ENCODE assay signal across 1 cellular context in genomic region chr19:2269244-2270156, GRCh38.
TF ChIP-seq lines count a peak whose summit lies in the region.

No MANE protein-coding gene starts in this region.

TF ChIP-seq in HepG2, 621 proteins besides CTCF, POLR2A, EP300 and RAD21 (continued from another document and continues in another):
- TF ChIP-seq, protein P1, sequence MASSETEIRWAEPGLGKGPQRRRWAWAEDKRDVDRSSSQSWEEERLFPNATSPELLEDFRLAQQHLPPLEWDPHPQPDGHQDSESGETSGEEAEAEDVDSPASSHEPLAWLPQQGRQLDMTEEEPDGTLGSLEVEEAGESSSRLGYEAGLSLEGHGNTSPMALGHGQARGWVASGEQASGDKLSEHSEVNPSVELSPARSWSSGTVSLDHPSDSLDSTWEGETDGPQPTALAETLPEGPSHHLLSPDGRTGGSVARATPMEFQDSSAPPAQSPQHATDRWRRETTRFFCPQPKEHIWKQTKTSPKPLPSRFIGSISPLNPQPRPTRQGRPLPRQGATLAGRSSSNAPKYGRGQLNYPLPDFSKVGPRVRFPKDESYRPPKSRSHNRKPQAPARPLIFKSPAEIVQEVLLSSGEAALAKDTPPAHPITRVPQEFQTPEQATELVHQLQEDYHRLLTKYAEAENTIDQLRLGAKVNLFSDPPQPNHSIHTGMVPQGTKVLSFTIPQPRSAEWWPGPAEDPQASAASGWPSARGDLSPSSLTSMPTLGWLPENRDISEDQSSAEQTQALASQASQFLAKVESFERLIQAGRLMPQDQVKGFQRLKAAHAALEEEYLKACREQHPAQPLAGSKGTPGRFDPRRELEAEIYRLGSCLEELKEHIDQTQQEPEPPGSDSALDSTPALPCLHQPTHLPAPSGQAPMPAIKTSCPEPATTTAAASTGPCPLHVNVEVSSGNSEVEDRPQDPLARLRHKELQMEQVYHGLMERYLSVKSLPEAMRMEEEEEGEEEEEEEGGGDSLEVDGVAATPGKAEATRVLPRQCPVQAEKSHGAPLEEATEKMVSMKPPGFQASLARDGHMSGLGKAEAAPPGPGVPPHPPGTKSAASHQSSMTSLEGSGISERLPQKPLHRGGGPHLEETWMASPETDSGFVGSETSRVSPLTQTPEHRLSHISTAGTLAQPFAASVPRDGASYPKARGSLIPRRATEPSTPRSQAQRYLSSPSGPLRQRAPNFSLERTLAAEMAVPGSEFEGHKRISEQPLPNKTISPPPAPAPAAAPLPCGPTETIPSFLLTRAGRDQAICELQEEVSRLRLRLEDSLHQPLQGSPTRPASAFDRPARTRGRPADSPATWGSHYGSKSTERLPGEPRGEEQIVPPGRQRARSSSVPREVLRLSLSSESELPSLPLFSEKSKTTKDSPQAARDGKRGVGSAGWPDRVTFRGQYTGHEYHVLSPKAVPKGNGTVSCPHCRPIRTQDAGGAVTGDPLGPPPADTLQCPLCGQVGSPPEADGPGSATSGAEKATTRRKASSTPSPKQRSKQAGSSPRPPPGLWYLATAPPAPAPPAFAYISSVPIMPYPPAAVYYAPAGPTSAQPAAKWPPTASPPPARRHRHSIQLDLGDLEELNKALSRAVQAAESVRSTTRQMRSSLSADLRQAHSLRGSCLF (CRISPR knock-in tag; IDR thresholded peaks at IDR 0.05; ENCODE audit: borderline replicate concordance) = no peak
- TF ChIP-seq FOXK2 (IDR thresholded peaks at IDR 0.05) (no peak), MED8 (CRISPR knock-in tag; IDR thresholded peaks at IDR 0.05; ENCODE audit: insufficient replicate concordance) (peak; percentile 8), ZNF83 (CRISPR knock-in tag; IDR thresholded peaks at IDR 0.05; ENCODE audit: borderline replicate concordance) (peak; percentile 27; the same call in 1 of the 2 replicates), SALL1 (CRISPR knock-in tag; IDR thresholded peaks at IDR 0.05) (peak; percentile 86), KDM4B (CRISPR knock-in tag; IDR thresholded peaks at IDR 0.05) (0 out of 2 replicates have a peak, but pooled peaks have one; percentile 31), ZFY (CRISPR knock-in tag; IDR thresholded peaks at IDR 0.05) (peak; percentile 55; the same call in 1 of the 2 replicates), ZNF614 (CRISPR knock-in tag; IDR thresholded peaks at IDR 0.05; ENCODE audit: borderline replicate concordance) (no peak), NONO (IDR thresholded peaks at IDR 0.05) (no peak), NONO (CRISPR knock-in tag; conservative IDR thresholded peaks at IDR 0.05) (peak; percentile 87), ZNF850 (CRISPR knock-in tag; conservative IDR thresholded peaks at IDR 0.05) (peak; percentile 87), ZNF607 (CRISPR knock-in tag; IDR thresholded peaks at IDR 0.05; ENCODE audit: borderline replicate concordance) (peak; percentile 82), ZNF12 (CRISPR knock-in tag; IDR thresholded peaks at IDR 0.05) (peak; percentile 58; the same call in 1 of the 2 replicates), ZNF205 (CRISPR knock-in tag; IDR thresholded peaks at IDR 0.05) (0 out of 2 replicates have a peak, but pooled peaks have one; percentile 43), ZNF292 (CRISPR knock-in tag; IDR thresholded peaks at IDR 0.05; ENCODE audit: borderline replicate concordance, low read depth) (no peak), ZNF20 (CRISPR knock-in tag; IDR thresholded peaks at IDR 0.05) (0 out of 2 replicates have a peak, but pooled peaks have one; percentile 49), HIC2 (CRISPR knock-in tag; IDR thresholded peaks at IDR 0.05; ENCODE audit: low read depth) (no peak), BCLAF1 (IDR thresholded peaks at IDR 0.05) (no peak), ZNF556 (CRISPR knock-in tag; IDR thresholded peaks at IDR 0.05; ENCODE audit: borderline replicate concordance) (no peak), ZIK1 (CRISPR knock-in tag; IDR thresholded peaks at IDR 0.05; ENCODE audit: borderline replicate concordance, low read depth) (peak; percentile 79; the same call in 1 of the 2 replicates), MED1 (CRISPR knock-in tag; IDR thresholded peaks at IDR 0.05) (peak; percentile 68), SMARCC2 (IDR thresholded peaks at IDR 0.05) (no peak), CREBL2 (CRISPR knock-in tag; IDR thresholded peaks at IDR 0.05; ENCODE audit: borderline replicate concordance) (no peak), SMAD1 (CRISPR knock-in tag; IDR thresholded peaks at IDR 0.05; ENCODE audit: borderline replicate concordance, low read depth) (peak; percentile 88), JDP2 (CRISPR knock-in tag; IDR thresholded peaks at IDR 0.05; ENCODE audit: borderline replicate concordance) (no peak), KAT8 (CRISPR knock-in tag; IDR thresholded peaks at IDR 0.05) (peak; percentile 85)
- TF ChIP-seq, protein P2, sequence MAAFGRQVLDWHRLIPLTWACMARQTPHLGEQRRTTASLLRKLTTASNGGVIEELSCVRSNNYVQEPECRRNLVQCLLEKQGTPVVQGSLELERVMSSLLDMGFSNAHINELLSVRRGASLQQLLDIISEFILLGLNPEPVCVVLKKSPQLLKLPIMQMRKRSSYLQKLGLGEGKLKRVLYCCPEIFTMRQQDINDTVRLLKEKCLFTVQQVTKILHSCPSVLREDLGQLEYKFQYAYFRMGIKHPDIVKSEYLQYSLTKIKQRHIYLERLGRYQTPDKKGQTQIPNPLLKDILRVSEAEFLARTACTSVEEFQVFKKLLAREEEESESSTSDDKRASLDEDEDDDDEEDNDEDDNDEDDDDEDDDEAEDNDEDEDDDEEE (CRISPR knock-in tag; IDR thresholded peaks at IDR 0.05) = no peak
- TF ChIP-seq, protein P3, sequence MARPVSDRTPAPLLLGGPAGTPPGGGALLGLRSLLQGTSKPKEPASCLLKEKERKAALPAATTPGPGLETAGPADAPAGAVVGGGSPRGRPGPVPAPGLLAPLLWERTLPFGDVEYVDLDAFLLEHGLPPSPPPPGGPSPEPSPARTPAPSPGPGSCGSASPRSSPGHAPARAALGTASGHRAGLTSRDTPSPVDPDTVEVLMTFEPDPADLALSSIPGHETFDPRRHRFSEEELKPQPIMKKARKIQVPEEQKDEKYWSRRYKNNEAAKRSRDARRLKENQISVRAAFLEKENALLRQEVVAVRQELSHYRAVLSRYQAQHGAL (CRISPR knock-in tag; IDR thresholded peaks at IDR 0.05; ENCODE audit: not compliant biosample characterization) = no peak
- TF ChIP-seq, protein P4, sequence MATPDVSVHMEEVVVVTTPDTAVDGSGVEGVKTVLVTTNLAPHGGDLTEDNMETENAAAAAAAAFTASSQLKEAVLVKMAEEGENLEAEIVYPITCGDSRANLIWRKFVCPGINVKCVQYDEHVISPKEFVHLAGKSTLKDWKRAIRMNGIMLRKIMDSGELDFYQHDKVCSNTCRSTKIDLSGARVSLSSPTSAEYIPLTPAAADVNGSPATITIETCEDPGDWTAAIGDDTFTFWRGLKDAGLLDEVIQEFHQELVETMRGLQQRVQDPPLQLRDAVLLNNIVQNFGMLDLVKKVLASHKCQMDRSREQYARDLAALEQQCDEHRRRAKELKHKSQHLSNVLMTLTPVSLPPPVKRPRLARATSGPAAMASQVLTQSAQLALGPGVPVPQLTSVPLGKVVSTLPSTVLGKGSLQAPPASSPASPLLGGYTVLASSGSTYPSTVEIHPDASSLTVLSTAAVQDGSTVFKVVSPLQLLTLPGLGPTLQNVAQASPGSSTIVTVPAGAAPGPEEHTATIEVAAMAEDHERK (CRISPR knock-in tag; IDR thresholded peaks at IDR 0.05; ENCODE audit: low read depth) = peak; percentile 50; the same call in 1 of the 2 replicates
- TF ChIP-seq, protein P5, sequence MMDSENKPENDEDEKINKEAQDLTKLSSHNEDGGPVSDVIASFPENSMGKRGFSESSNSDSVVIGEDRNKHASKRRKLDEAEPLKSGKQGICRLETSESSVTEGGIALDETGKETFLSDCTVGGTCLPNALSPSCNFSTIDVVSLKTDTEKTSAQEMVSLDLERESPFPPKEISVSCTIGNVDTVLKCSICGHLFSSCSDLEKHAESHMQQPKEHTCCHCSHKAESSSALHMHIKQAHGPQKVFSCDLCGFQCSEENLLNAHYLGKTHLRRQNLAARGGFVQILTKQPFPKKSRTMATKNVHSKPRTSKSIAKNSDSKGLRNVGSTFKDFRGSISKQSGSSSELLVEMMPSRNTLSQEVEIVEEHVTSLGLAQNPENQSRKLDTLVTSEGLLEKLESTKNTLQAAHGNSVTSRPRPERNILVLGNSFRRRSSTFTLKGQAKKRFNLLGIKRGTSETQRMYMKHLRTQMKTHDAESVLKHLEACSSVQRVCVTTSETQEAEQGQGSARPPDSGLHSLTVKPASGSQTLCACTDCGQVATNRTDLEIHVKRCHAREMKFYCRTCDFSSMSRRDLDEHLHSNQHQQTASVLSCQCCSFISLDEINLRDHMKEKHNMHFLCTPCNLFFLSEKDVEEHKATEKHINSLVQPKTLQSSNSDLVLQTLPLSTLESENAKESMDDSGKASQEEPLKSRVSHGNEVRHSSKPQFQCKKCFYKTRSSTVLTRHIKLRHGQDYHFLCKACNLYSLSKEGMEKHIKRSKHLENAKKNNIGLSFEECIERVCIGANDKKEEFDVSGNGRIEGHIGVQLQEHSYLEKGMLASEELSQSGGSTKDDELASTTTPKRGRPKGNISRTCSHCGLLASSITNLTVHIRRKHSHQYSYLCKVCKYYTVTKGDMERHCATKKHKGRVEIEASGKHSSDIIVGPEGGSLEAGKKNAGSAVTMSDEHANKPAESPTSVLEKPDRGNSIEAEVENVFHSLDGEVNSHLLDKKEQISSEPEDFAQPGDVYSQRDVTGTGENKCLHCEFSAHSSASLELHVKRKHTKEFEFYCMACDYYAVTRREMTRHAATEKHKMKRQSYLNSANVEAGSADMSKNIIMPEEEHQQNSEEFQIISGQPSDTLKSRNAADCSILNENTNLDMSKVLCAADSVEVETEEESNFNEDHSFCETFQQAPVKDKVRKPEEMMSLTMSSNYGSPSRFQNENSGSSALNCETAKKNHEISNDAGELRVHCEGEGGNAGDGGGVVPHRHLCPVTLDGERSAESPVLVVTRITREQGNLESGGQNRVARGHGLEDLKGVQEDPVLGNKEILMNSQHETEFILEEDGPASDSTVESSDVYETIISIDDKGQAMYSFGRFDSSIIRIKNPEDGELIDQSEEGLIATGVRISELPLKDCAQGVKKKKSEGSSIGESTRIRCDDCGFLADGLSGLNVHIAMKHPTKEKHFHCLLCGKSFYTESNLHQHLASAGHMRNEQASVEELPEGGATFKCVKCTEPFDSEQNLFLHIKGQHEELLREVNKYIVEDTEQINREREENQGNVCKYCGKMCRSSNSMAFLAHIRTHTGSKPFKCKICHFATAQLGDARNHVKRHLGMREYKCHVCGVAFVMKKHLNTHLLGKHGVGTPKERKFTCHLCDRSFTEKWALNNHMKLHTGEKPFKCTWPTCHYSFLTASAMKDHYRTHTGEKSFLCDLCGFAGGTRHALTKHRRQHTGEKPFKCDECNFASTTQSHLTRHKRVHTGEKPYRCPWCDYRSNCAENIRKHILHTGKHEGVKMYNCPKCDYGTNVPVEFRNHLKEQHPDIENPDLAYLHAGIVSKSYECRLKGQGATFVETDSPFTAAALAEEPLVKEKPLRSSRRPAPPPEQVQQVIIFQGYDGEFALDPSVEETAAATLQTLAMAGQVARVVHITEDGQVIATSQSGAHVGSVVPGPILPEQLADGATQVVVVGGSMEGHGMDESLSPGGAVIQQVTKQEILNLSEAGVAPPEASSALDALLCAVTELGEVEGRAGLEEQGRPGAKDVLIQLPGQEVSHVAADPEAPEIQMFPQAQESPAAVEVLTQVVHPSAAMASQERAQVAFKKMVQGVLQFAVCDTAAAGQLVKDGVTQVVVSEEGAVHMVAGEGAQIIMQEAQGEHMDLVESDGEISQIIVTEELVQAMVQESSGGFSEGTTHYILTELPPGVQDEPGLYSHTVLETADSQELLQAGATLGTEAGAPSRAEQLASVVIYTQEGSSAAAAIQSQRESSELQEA (CRISPR knock-in tag; IDR thresholded peaks at IDR 0.05; ENCODE audit: not compliant biosample characterization) = peak; percentile 78
- TF ChIP-seq, protein P6, sequence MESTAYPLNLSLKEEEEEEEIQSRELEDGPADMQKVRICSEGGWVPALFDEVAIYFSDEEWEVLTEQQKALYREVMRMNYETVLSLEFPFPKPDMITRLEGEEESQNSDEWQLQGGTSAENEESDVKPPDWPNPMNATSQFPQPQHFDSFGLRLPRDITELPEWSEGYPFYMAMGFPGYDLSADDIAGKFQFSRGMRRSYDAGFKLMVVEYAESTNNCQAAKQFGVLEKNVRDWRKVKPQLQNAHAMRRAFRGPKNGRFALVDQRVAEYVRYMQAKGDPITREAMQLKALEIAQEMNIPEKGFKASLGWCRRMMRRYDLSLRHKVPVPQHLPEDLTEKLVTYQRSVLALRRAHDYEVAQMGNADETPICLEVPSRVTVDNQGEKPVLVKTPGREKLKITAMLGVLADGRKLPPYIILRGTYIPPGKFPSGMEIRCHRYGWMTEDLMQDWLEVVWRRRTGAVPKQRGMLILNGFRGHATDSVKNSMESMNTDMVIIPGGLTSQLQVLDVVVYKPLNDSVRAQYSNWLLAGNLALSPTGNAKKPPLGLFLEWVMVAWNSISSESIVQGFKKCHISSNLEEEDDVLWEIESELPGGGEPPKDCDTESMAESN (CRISPR knock-in tag; conservative IDR thresholded peaks at IDR 0.05) = peak; percentile 46; the same call in 1 of the 2 replicates
